Comparison of ENCODE assay signal across 24 cellular contexts in the genomic region with DNA sequence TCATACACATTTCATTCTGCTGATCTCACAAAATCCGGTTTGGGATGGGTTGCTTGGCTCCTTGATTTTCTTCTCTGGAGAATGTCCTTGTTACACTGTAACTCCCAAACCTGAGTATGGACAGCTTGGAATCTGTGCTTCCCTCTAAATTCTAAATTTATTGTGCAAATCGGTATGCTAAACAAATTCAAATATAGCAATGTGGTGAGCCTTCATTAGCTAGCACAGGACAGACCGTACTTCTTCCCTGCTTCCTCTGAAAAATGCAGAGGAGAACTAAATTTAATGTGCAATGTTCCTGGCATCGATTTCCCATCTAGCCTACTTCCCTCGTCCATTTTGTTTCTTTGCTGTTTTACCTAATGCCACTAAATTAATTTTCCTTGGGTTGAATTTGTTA.
"Had no signal": no experiment of that assay in that cellular context is flagged by ENCODE, and none has a peak within 500 bp of the region (broad histone marks: within the 10 kb centered on the region; RNA-seq: fewer than 3 reads in every experiment).

No MANE protein-coding gene starts in this region.

- H3K4me1 ChIP-seq: esophagus squamous epithelium, lower lobe of right lung, parathyroid adenoma, right lobe of liver, testis, tibial artery had no signal

- H3K79me2 ChIP-seq: parathyroid adenoma had no signal

- H3K4me2 ChIP-seq: smooth muscle cell had no signal

- H3K4me1 Mint-ChIP-seq: immature natural killer cell; natural killer cell; neural crest cell; stimulated activated naive CD8-positive, alpha-beta T cell treated with anti-CD3 and anti-CD28 coated beads, Interleukin-15, amount 100 ng/mL, for 72 hours had no signal

- ATAC-seq: left ventricle myocardium superior; lower lobe of right lung; natural killer cell; right lobe of liver; stimulated activated naive CD8-positive, alpha-beta T cell treated with anti-CD3 and anti-CD28 coated beads, Interleukin-15, amount 100 ng/mL, for 72 hours had no signal

- H3K4me3 ChIP-seq: esophagus squamous epithelium, lower lobe of right lung, right lobe of liver, smooth muscle cell, testis, tibial artery had no signal

- H3K27ac Mint-ChIP-seq: immature natural killer cell; natural killer cell; progenitor cell of endocrine pancreas; stimulated activated naive CD8-positive, alpha-beta T cell treated with anti-CD3 and anti-CD28 coated beads, Interleukin-15, amount 100 ng/mL, for 72 hours; type B pancreatic cell had no signal

- H3K27ac ChIP-seq: esophagus squamous epithelium, lower lobe of right lung, neutrophil, parathyroid adenoma, right lobe of liver, testis, tibial artery had no signal

- DNase-seq: cerebellar nuclear complex; effector memory CD4-positive, alpha-beta T cell; esophagus squamous epithelium; foreskin melanocyte; hypothalamus; immature natural killer cell; left ventricle myocardium superior; lower lobe of right lung; natural killer cell; right lobe of liver; stimulated activated CD4-positive, alpha-beta T cell treated with anti-CD3 and anti-CD28 coated beads, Interleukin-12 subunit alpha, Interleukin-12 subunit beta, amount 100 ng/mL, for 4 hours; stimulated activated CD4-positive, alpha-beta T cell treated with anti-CD3 and anti-CD28 coated beads, Interleukin-1b, Interleukin-23, amount 100 ng/mL, for 48 hours; stimulated activated CD4-positive, alpha-beta T cell treated with anti-CD3 and anti-CD28 coated beads, Interleukin-4, amount 100 ng/mL, for 1 hour; stimulated activated CD8-positive, alpha-beta memory T cell treated with anti-CD3 and anti-CD28 coated beads, Interleukin-4, amount 100 ng/mL, for 48 hours; stimulated activated naive CD4-positive, alpha-beta T cell; stimulated activated naive CD8-positive, alpha-beta T cell treated with anti-CD3 and anti-CD28 coated beads, Interleukin-15, amount 100 ng/mL, for 72 hours; testis; tibial artery had no signal

- H3K9me3 Mint-ChIP-seq: neural crest cell had no signal

- H3K27me3 Mint-ChIP-seq: progenitor cell of endocrine pancreas; stimulated activated naive CD8-positive, alpha-beta T cell treated with anti-CD3 and anti-CD28 coated beads, Interleukin-15, amount 100 ng/mL, for 72 hours; type B pancreatic cell had no signal

- H3K27me3 ChIP-seq: esophagus squamous epithelium, neutrophil, right lobe of liver, testis, tibial artery had no signal

- H3K4me3 Mint-ChIP-seq: immature natural killer cell; natural killer cell; neural crest cell; stimulated activated naive CD8-positive, alpha-beta T cell treated with anti-CD3 and anti-CD28 coated beads, Interleukin-15, amount 100 ng/mL, for 72 hours; type B pancreatic cell had no signal

- H3K36me3 ChIP-seq: esophagus squamous epithelium, lower lobe of right lung, neutrophil, right lobe of liver, tibial artery had no signal

- H2AFZ ChIP-seq: parathyroid adenoma had no signal

- H3K36me3 Mint-ChIP-seq: immature natural killer cell, natural killer cell, type B pancreatic cell had no signal
